Comparison of ENCODE assay signal across 32 cellular contexts in genomic region chr14:33362934-33363333, GRCh38.
"Had no signal": no experiment of that assay in that cellular context is flagged by ENCODE, and none has a peak within 500 bp of the region (broad histone marks: within the 10 kb centered on the region; RNA-seq: fewer than 3 reads in every experiment).

No MANE protein-coding gene starts in this region.

- H3K4me3 Mint-ChIP-seq: activated CD4-positive, alpha-beta memory T cell treated with anti-CD3 and anti-CD28 coated beads, Interleukin-2, amount 10 ng/mL, durations not matched to agents 7 days and 5 days; activated CD4-positive, alpha-beta T cell treated with anti-CD3 and anti-CD28 coated beads, Interleukin-2, amount 10 ng/mL, durations not matched to agents 7 days and 5 days; activated naive CD4-positive, alpha-beta T cell treated with anti-CD3 and anti-CD28 coated beads, Interleukin-2, amount 10 ng/mL, durations not matched to agents 7 days and 5 days; activated naive CD8-positive, alpha-beta T cell treated with anti-CD3 and anti-CD28 coated beads, Interleukin-2, amount 10 ng/mL, durations not matched to agents 7 days and 5 days; activated T-cell treated with anti-CD3 and anti-CD28 coated beads, Interleukin-2, amount 50 U/mL, for 24 hours; brain; mesothelial cell of epicardium; naive B cell; stimulated activated naive B cell treated with anti-CD40 and anti-IgM and Interleukin-4, amounts not matched to agents 10 μg/mL and 1 μg/mL and 100 μg/mL, for 72 hours had no signal

- H3K27me3 ChIP-seq: ascending aorta, cardiac muscle cell, dorsolateral prefrontal cortex, stomach, thyroid gland, upper lobe of right lung had no signal

- H3K27me3 Mint-ChIP-seq: activated CD4-positive, alpha-beta memory T cell treated with anti-CD3 and anti-CD28 coated beads, Interleukin-2, amount 10 ng/mL, durations not matched to agents 7 days and 5 days; activated CD4-positive, alpha-beta T cell treated with anti-CD3 and anti-CD28 coated beads, Interleukin-2, amount 10 ng/mL, durations not matched to agents 7 days and 5 days; activated naive CD4-positive, alpha-beta T cell treated with anti-CD3 and anti-CD28 coated beads, Interleukin-2, amount 10 ng/mL, durations not matched to agents 7 days and 5 days; activated naive CD8-positive, alpha-beta T cell treated with anti-CD3 and anti-CD28 coated beads, Interleukin-2, amount 10 ng/mL, durations not matched to agents 7 days and 5 days; activated T-cell treated with anti-CD3 and anti-CD28 coated beads, Interleukin-2, amount 50 U/mL, for 24 hours; brain; naive B cell; stimulated activated naive B cell treated with anti-CD40 and anti-IgM and Interleukin-4, amounts not matched to agents 10 μg/mL and 1 μg/mL and 100 μg/mL, for 72 hours had no signal

- H3K4me3 ChIP-seq: ascending aorta, cardiac muscle cell, coronary artery, dorsolateral prefrontal cortex, heart left ventricle, left ventricle myocardium inferior, lung, psoas muscle, smooth muscle cell, stomach, thyroid gland, upper lobe of right lung had no signal

- H3K9me3 ChIP-seq: ascending aorta, heart left ventricle, left ventricle myocardium inferior, psoas muscle, stomach, thyroid gland, upper lobe of right lung had no signal

- ATAC-seq: esophagus mucosa; heart left ventricle; psoas muscle; stimulated activated naive B cell treated with anti-CD40 and anti-IgM and Interleukin-4, amounts not matched to agents 10 μg/mL and 1 μg/mL and 100 μg/mL, for 72 hours; upper lobe of right lung had no signal

- H3K9me3 Mint-ChIP-seq: activated CD4-positive, alpha-beta memory T cell treated with anti-CD3 and anti-CD28 coated beads, Interleukin-2, amount 10 ng/mL, durations not matched to agents 7 days and 5 days; activated CD4-positive, alpha-beta T cell treated with anti-CD3 and anti-CD28 coated beads, Interleukin-2, amount 10 ng/mL, durations not matched to agents 7 days and 5 days; activated naive CD4-positive, alpha-beta T cell treated with anti-CD3 and anti-CD28 coated beads, Interleukin-2, amount 10 ng/mL, durations not matched to agents 7 days and 5 days; activated naive CD8-positive, alpha-beta T cell treated with anti-CD3 and anti-CD28 coated beads, Interleukin-2, amount 10 ng/mL, durations not matched to agents 7 days and 5 days; activated T-cell treated with anti-CD3 and anti-CD28 coated beads, Interleukin-2, amount 50 U/mL, for 24 hours; mesothelial cell of epicardium; stimulated activated naive B cell treated with anti-CD40 and anti-IgM and Interleukin-4, amounts not matched to agents 10 μg/mL and 1 μg/mL and 100 μg/mL, for 72 hours had no signal

- H3K4me1 ChIP-seq: ascending aorta, heart left ventricle, left ventricle myocardium inferior, parathyroid adenoma, stomach, thyroid gland, upper lobe of right lung had no signal

- DNase-seq: activated CD4-positive, alpha-beta memory T cell treated with anti-CD3 and anti-CD28 coated beads, Interleukin-2, amount 10 ng/mL, durations not matched to agents 7 days and 5 days; activated CD4-positive, alpha-beta T cell treated with anti-CD3 and anti-CD28 coated beads for 1 hour; activated CD4-positive, alpha-beta T cell treated with anti-CD3 and anti-CD28 coated beads, Interleukin-2, amount 10 ng/mL, durations not matched to agents 7 days and 5 days; activated CD8-positive, alpha-beta memory T cell treated with anti-CD3 and anti-CD28 coated beads, Interleukin-2, amount 50 U/mL, for 48 hours; activated gamma-delta T cell; activated naive CD4-positive, alpha-beta T cell treated with anti-CD3 and anti-CD28 coated beads, Interleukin-2, amount 10 ng/mL, durations not matched to agents 7 days and 5 days; activated naive CD8-positive, alpha-beta T cell treated with anti-CD3 and anti-CD28 coated beads, Interleukin-2, amount 10 ng/mL, durations not matched to agents 7 days and 5 days; activated T-cell treated with anti-CD3 and anti-CD28 coated beads, Interleukin-2, amount 50 U/mL, for 24 hours; dorsolateral prefrontal cortex; heart left ventricle; hypothalamus; left ventricle myocardium inferior; naive B cell; occipital lobe; psoas muscle; stimulated activated CD4-positive, alpha-beta T cell treated with anti-CD3 and anti-CD28 coated beads, Interleukin-1b, Interleukin-23, amount 100 ng/mL, for 48 hours; stimulated activated CD4-positive, alpha-beta T cell treated with anti-CD3 and anti-CD28 coated beads, Interleukin-4, amount 100 ng/mL, for 4 hours; stimulated activated CD8-positive, alpha-beta memory T cell treated with anti-CD3 and anti-CD28 coated beads, Interleukin-4, amount 100 ng/mL, for 48 hours; stimulated activated naive B cell treated with anti-CD40 and anti-IgM and Interleukin-4, amounts not matched to agents 10 μg/mL and 1 μg/mL and 100 μg/mL, for 72 hours; stomach; T-helper 2 cell; thyroid gland; upper lobe of right lung had no signal

- H3K36me3 Mint-ChIP-seq: activated naive CD4-positive, alpha-beta T cell treated with anti-CD3 and anti-CD28 coated beads, Interleukin-2, amount 10 ng/mL, durations not matched to agents 7 days and 5 days; activated naive CD8-positive, alpha-beta T cell treated with anti-CD3 and anti-CD28 coated beads, Interleukin-2, amount 10 ng/mL, durations not matched to agents 7 days and 5 days; brain; mesothelial cell of epicardium; naive B cell; stimulated activated naive B cell treated with anti-CD40 and anti-IgM and Interleukin-4, amounts not matched to agents 10 μg/mL and 1 μg/mL and 100 μg/mL, for 72 hours had no signal

- H3K27ac ChIP-seq: ascending aorta, cardiac muscle cell, coronary artery, heart left ventricle, left ventricle myocardium inferior, parathyroid adenoma, psoas muscle, stomach, thyroid gland, upper lobe of right lung had no signal

- H3K9ac ChIP-seq: parathyroid adenoma had no signal

- H3K36me3 ChIP-seq: ascending aorta, cardiac muscle cell, heart left ventricle, left ventricle myocardium inferior, stomach, thyroid gland, upper lobe of right lung had no signal

- H3K4me1 Mint-ChIP-seq: activated CD4-positive, alpha-beta memory T cell treated with anti-CD3 and anti-CD28 coated beads, Interleukin-2, amount 10 ng/mL, durations not matched to agents 7 days and 5 days; activated CD4-positive, alpha-beta T cell treated with anti-CD3 and anti-CD28 coated beads, Interleukin-2, amount 10 ng/mL, durations not matched to agents 7 days and 5 days; activated naive CD4-positive, alpha-beta T cell treated with anti-CD3 and anti-CD28 coated beads, Interleukin-2, amount 10 ng/mL, durations not matched to agents 7 days and 5 days; activated naive CD8-positive, alpha-beta T cell treated with anti-CD3 and anti-CD28 coated beads, Interleukin-2, amount 10 ng/mL, durations not matched to agents 7 days and 5 days; naive B cell; stimulated activated naive B cell treated with anti-CD40 and anti-IgM and Interleukin-4, amounts not matched to agents 10 μg/mL and 1 μg/mL and 100 μg/mL, for 72 hours had no signal

- H3K27ac Mint-ChIP-seq: activated CD4-positive, alpha-beta memory T cell treated with anti-CD3 and anti-CD28 coated beads, Interleukin-2, amount 10 ng/mL, durations not matched to agents 7 days and 5 days; activated CD4-positive, alpha-beta T cell treated with anti-CD3 and anti-CD28 coated beads, Interleukin-2, amount 10 ng/mL, durations not matched to agents 7 days and 5 days; activated naive CD4-positive, alpha-beta T cell treated with anti-CD3 and anti-CD28 coated beads, Interleukin-2, amount 10 ng/mL, durations not matched to agents 7 days and 5 days; activated naive CD8-positive, alpha-beta T cell treated with anti-CD3 and anti-CD28 coated beads, Interleukin-2, amount 10 ng/mL, durations not matched to agents 7 days and 5 days; activated T-cell treated with anti-CD3 and anti-CD28 coated beads, Interleukin-2, amount 50 U/mL, for 24 hours; mesothelial cell of epicardium; naive B cell; stimulated activated naive B cell treated with anti-CD40 and anti-IgM and Interleukin-4, amounts not matched to agents 10 μg/mL and 1 μg/mL and 100 μg/mL, for 72 hours had no signal
